27 cellular contexts compared by ENCODE assay signal in genomic region chr1:61234582-61234909, GRCh38.
"Had no signal": no experiment of that assay in that cellular context is flagged by ENCODE, and none has a peak within 500 bp of the region (broad histone marks: within the 10 kb centered on the region; RNA-seq: fewer than 3 reads in every experiment).

No MANE protein-coding gene starts in this region.

- H3K27me3 ChIP-seq: pancreas, spleen, tibial nerve, vagina had no signal

- H3K27ac ChIP-seq: left ventricle myocardium inferior, pancreas, prostate gland, skin epidermis, spleen, tibial nerve, vagina had no signal

- H3K36me3 Mint-ChIP-seq: naive B cell; natural killer cell; stimulated activated effector memory CD8-positive, alpha-beta T cell treated with anti-CD3 and anti-CD28 coated beads, Interleukin-12 subunit alpha, Interleukin-12 subunit beta, amount 100 ng/mL, for 72 hours had no signal

- H3K27ac Mint-ChIP-seq: immature natural killer cell; mesothelial cell of epicardium; natural killer cell; stimulated activated effector memory CD8-positive, alpha-beta T cell treated with anti-CD3 and anti-CD28 coated beads, Interleukin-12 subunit alpha, Interleukin-12 subunit beta, amount 100 ng/mL, for 72 hours; stimulated activated naive CD8-positive, alpha-beta T cell treated with anti-CD3 and anti-CD28 coated beads, Interleukin-15, amount 100 ng/mL, for 72 hours; type B pancreatic cell had no signal

- H3K27me3 Mint-ChIP-seq: stimulated activated naive CD8-positive, alpha-beta T cell treated with anti-CD3 and anti-CD28 coated beads, Interleukin-15, amount 100 ng/mL, for 72 hours; type B pancreatic cell had no signal

- H3K4me3 ChIP-seq: left ventricle myocardium inferior, lung, pancreas, prostate gland, skin epidermis, spleen, tibial nerve, vagina had no signal

- H3K4me1 Mint-ChIP-seq: immature natural killer cell; naive B cell; natural killer cell; stimulated activated naive CD8-positive, alpha-beta T cell treated with anti-CD3 and anti-CD28 coated beads, Interleukin-15, amount 100 ng/mL, for 72 hours had no signal

- H3K9me3 Mint-ChIP-seq: immature natural killer cell; mesothelial cell of epicardium; natural killer cell; stimulated activated effector memory CD8-positive, alpha-beta T cell treated with anti-CD3 and anti-CD28 coated beads, Interleukin-12 subunit alpha, Interleukin-12 subunit beta, amount 100 ng/mL, for 72 hours; stimulated activated naive CD8-positive, alpha-beta T cell treated with anti-CD3 and anti-CD28 coated beads, Interleukin-15, amount 100 ng/mL, for 72 hours; type B pancreatic cell had no signal

- H3K4me3 Mint-ChIP-seq: immature natural killer cell; mesothelial cell of epicardium; natural killer cell; stimulated activated effector memory CD8-positive, alpha-beta T cell treated with anti-CD3 and anti-CD28 coated beads, Interleukin-12 subunit alpha, Interleukin-12 subunit beta, amount 100 ng/mL, for 72 hours; stimulated activated naive CD8-positive, alpha-beta T cell treated with anti-CD3 and anti-CD28 coated beads, Interleukin-15, amount 100 ng/mL, for 72 hours; type B pancreatic cell had no signal

- ATAC-seq: left colon; natural killer cell; pancreas; right cardiac atrium; sciatic nerve; stimulated activated effector memory CD8-positive, alpha-beta T cell treated with anti-CD3 and anti-CD28 coated beads, Interleukin-12 subunit alpha, Interleukin-12 subunit beta, amount 100 ng/mL, for 72 hours; stimulated activated naive CD8-positive, alpha-beta T cell treated with anti-CD3 and anti-CD28 coated beads, Interleukin-15, amount 100 ng/mL, for 72 hours had no signal

- DNase-seq: hypothalamus; immature natural killer cell; kidney; left colon; left ventricle myocardium inferior; mesendoderm; naive B cell; natural killer cell; nucleus accumbens; pancreas; posterior cingulate gyrus; retina; right cardiac atrium; spleen; stimulated activated CD4-positive, alpha-beta T cell treated with anti-CD3 and anti-CD28 coated beads, Interleukin-4, amount 100 ng/mL, for 24 hours; stimulated activated naive CD4-positive, alpha-beta T cell treated with Interleukin-2 at 50 U/mL for 16 hours; stimulated activated naive CD8-positive, alpha-beta T cell treated with anti-CD3 and anti-CD28 coated beads, Interleukin-15, amount 100 ng/mL, for 72 hours; substantia nigra had no signal

- H3K36me3 ChIP-seq: left ventricle myocardium inferior, pancreas, prostate gland, spleen, tibial nerve, vagina had no signal

- H3K4me1 ChIP-seq: prostate gland, spleen, vagina had no signal

- H3K9me3 ChIP-seq: left ventricle myocardium inferior, pancreas, prostate gland, spleen, tibial nerve, vagina had no signal
